In the genomic region with DNA sequence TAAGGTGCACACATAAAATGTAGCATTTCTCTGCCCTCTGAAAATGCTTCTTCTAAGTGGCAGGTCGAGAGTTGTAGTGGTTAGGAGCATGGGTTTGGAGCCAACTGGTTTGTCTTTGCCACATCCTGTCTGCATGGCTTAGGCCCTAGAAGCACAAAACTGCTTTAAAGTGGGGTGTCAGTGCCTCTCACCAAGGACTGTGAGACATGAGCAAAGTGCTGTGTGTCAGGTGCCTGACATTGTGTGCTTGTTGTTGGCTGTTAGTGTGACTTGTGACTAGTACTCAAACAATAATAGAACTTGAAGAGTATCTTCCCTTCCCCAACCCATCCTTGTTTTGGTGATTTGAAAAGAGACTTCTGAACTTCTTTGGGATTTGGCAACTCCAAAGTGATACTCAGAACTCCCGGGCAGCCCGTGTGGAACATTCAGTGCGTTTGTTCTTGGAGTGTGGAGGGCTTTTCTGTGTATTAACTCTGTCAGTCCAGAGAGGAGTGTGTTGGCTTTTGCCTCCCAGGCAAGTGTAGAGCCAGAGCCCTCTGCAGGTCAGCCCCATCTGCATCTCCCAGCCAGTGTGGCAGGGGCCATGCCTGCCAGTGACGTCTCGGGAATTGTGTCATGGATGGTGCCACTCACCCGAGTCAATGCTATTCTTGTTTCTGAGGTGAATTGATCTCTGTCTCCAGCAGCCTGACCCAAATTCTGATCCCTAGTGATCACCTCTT, we compare ENCODE assay signal across 8 cellular contexts. TPM values are rescaled to one million over a fixed set of nuclear protein-coding genes. Genes with fewer than 3 reads are reported as not detected.
DNase-seq lines count a peak whose midpoint lies in the region; ATAC-seq and TF ChIP-seq lines count a peak whose summit lies in the region.

No MANE protein-coding gene starts in this region.

- H3K36me3 Mint-ChIP-seq in activated T-helper 1 cell treated with anti-CD3 and anti-CD28 coated beads, Interleukin-12 subunit alpha, Interleukin-12 subunit beta, Interleukin-2, Interleukin-4 antibody, amounts not matched to agents 30 ng/mL and 10 ng/mL and 1 ng/mL, durations not matched to agents 14 hours and 24 hours and 36 hours (ENCODE audit: low read depth), result peaks cover 17% of the 10 kb centered on the region
- H3K36me3 Mint-ChIP-seq in nephron progenitor cell (ENCODE audit: low read depth), result peaks cover 17% of the 10 kb centered on the region

- no peak overlapping the region for H3K4me3 ChIP-seq in GM12875 (ENCODE audit: low read depth, low read length)
- H3K4me3 ChIP-seq in GM23248, result no peak overlapping the region

- no peak overlapping the region for H2AFZ ChIP-seq in GM23248

- H3K4me3 Mint-ChIP-seq in activated T-helper 1 cell treated with anti-CD3 and anti-CD28 coated beads, Interleukin-12 subunit alpha, Interleukin-12 subunit beta, Interleukin-2, Interleukin-4 antibody, amounts not matched to agents 30 ng/mL and 10 ng/mL and 1 ng/mL, durations not matched to agents 14 hours and 24 hours and 36 hours, result peak overlapping the region; percentile 6
- H3K4me3 Mint-ChIP-seq in nephron progenitor cell, result no peak overlapping the region

- no peaks in the 10 kb centered on the region for H3K36me3 ChIP-seq in GM23248 (ENCODE audit: low read depth)

- H3F3A ChIP-seq in GM23248 (ENCODE audit: insufficient read depth), result 0 out of 2 replicates have a peak, but pooled peaks cover 4% of the 10 kb centered on the region

- 0 out of 2 replicates have a peak, but pooled peaks have one; percentile 1 for TF ChIP-seq CTCF in GM12875 (IDR thresholded peaks at IDR 0.05; ENCODE audit: borderline replicate concordance, insufficient read depth, low read depth, low read length)
- TF ChIP-seq CTCF in nephron progenitor cell (IDR thresholded peaks at IDR 0.05), result no peak
- TF ChIP-seq CTCF in GM10248 (IDR thresholded peaks at IDR 0.05; ENCODE audit: control extremely low read depth, extremely low read depth, low read depth, missing control alignments), result no peak

- no peaks in the 10 kb centered on the region for H3K9me3 ChIP-seq in GM23248 (ENCODE audit: low read depth)

- H3K27me3 ChIP-seq in GM23248 (replicated peaks; ENCODE audit: insufficient read depth), result no peaks in the 10 kb centered on the region

- H3K4me2 ChIP-seq in GM23248 (ENCODE audit: unreplicated experiment), result no peak overlapping the region

- H3K79me2 ChIP-seq in GM23248 (ENCODE audit: insufficient read depth), result 0 out of 2 replicates have a peak, but pooled peaks cover 4% of the 10 kb centered on the region

- peak; percentile 43 for ATAC-seq in HG03432 (IDR thresholded peaks at IDR 0.05; ENCODE audit: unreplicated experiment)

- DNase-seq in activated T-helper 1 cell treated with anti-CD3 and anti-CD28 coated beads, Interleukin-12 subunit alpha, Interleukin-12 subunit beta, Interleukin-2, Interleukin-4 antibody, amounts not matched to agents 30 ng/mL and 10 ng/mL and 1 ng/mL, durations not matched to agents 14 hours and 24 hours and 36 hours (ENCODE audit: low spot score), result peak; percentile 49
- DNase-seq in nephron progenitor cell, result no peak
- no peak for DNase-seq in DMS153 treated with DMSO at 0.1 percent for 48 hours (lab: John Stamatoyannopoulos, UW; ENCODE audit: unreplicated experiment)
- DNase-seq in HEK293T (ENCODE audit: extremely low spot score), result no peak
- no peak for DNase-seq in GM10248 (ENCODE audit: extremely low spot score)
- no peak for DNase-seq in GM23248

- peaks cover 23% of the 10 kb centered on the region for H3K27me3 Mint-ChIP-seq in activated T-helper 1 cell treated with anti-CD3 and anti-CD28 coated beads, Interleukin-12 subunit alpha, Interleukin-12 subunit beta, Interleukin-2, Interleukin-4 antibody, amounts not matched to agents 30 ng/mL and 10 ng/mL and 1 ng/mL, durations not matched to agents 14 hours and 24 hours and 36 hours (ENCODE audit: insufficient read depth)
- no peaks in the 10 kb centered on the region for H3K27me3 Mint-ChIP-seq in nephron progenitor cell (ENCODE audit: low read depth, poor library complexity)

- peaks cover 45% of the 10 kb centered on the region for H3K4me1 Mint-ChIP-seq in activated T-helper 1 cell treated with anti-CD3 and anti-CD28 coated beads, Interleukin-12 subunit alpha, Interleukin-12 subunit beta, Interleukin-2, Interleukin-4 antibody, amounts not matched to agents 30 ng/mL and 10 ng/mL and 1 ng/mL, durations not matched to agents 14 hours and 24 hours and 36 hours (ENCODE audit: low read depth)
- peaks cover 23% of the 10 kb centered on the region for H3K4me1 Mint-ChIP-seq in nephron progenitor cell

- no peaks in the 10 kb centered on the region for H3K9me2 ChIP-seq in GM23248 (ENCODE audit: insufficient read depth)

- intact Hi-C loops in activated T-helper 1 cell treated with anti-CD3 and anti-CD28 coated beads, Interleukin-12 subunit alpha, Interleukin-12 subunit beta, Interleukin-2, Interleukin-4 antibody, amounts not matched to agents 30 ng/mL and 10 ng/mL and 1 ng/mL, durations not matched to agents 14 hours and 24 hours and 36 hours (cut with micrococcal nuclease), result loop anchor here (1.0 kb wide), 1 partner anchor 24 kb away; no protein-coding TSS in a partner anchor

- no peak overlapping the region for H3K27ac Mint-ChIP-seq in activated T-helper 1 cell treated with anti-CD3 and anti-CD28 coated beads, Interleukin-12 subunit alpha, Interleukin-12 subunit beta, Interleukin-2, Interleukin-4 antibody, amounts not matched to agents 30 ng/mL and 10 ng/mL and 1 ng/mL, durations not matched to agents 14 hours and 24 hours and 36 hours
- peak overlapping the region; percentile 76 for H3K27ac Mint-ChIP-seq in nephron progenitor cell

- 53 to 62% methylated on average over 7 of the region's 7 CpGs for WGBS in GM23248 (ENCODE audit: low coverage in 1 of 2, low lambda C conversion rate in 2 of 2, missing lambda C conversion rate in 2 of 2), 2 experiments

- H3K9ac ChIP-seq in GM23248, result no peak overlapping the region

- in situ Hi-C loops in GM23248 (cut with MboI), result no loop called here

- no peaks in the 10 kb centered on the region for H4K20me1 ChIP-seq in GM23248 (ENCODE audit: insufficient read depth)

- POLR2A ChIA-PET in HEK293T (lab: Yijun Ruan, JAX), result no interaction called here
- POLR2A ChIA-PET in GM10248 (lab: Yijun Ruan, JAX), result no interaction called here

- CTCF ChIA-PET in HEK293T (lab: Yijun Ruan, JAX) (no interaction called here), GM10248 (lab: Yijun Ruan, JAX) (interaction anchor here (1.0 kb wide), 1 partner anchor 12 kb away, joined by 5 read pairs; no protein-coding TSS in a partner anchor)

- H3K27ac ChIP-seq in GM23248, result no peak overlapping the region

- H3K4me1 ChIP-seq in GM23248 (ENCODE audit: insufficient read depth), result peaks cover 13% of the 10 kb centered on the region

- H3K9me3 Mint-ChIP-seq in activated T-helper 1 cell treated with anti-CD3 and anti-CD28 coated beads, Interleukin-12 subunit alpha, Interleukin-12 subunit beta, Interleukin-2, Interleukin-4 antibody, amounts not matched to agents 30 ng/mL and 10 ng/mL and 1 ng/mL, durations not matched to agents 14 hours and 24 hours and 36 hours, result no peaks in the 10 kb centered on the region
- H3K9me3 Mint-ChIP-seq in nephron progenitor cell, result no peaks in the 10 kb centered on the region

TF ChIP-seq in HEK293T, 16 proteins besides CTCF, POLR2A, EP300 and RAD21:
- TF ChIP-seq SP1 (IDR thresholded peaks at IDR 0.05) (no peak), SUZ12 (IDR thresholded peaks at IDR 0.05) (no peak), ELF4 (IDR thresholded peaks at IDR 0.05) (no peak), BHLHE40 (IDR thresholded peaks at IDR 0.05; ENCODE audit: borderline replicate concordance) (no peak), LEF1 (IDR thresholded peaks at IDR 0.05; ENCODE audit: borderline replicate concordance) (no peak), FOXA1 (IDR thresholded peaks at IDR 0.05) (no peak), NFRKB (IDR thresholded peaks at IDR 0.05) (no peak), L3MBTL2 (conservative IDR thresholded peaks at IDR 0.05) (no peak), FOXK2 (IDR thresholded peaks at IDR 0.05) (no peak), ZNF384 (IDR thresholded peaks at IDR 0.05) (no peak), TARDBP (IDR thresholded peaks at IDR 0.05) (no peak), HDGF (IDR thresholded peaks at IDR 0.05; ENCODE audit: borderline replicate concordance) (no peak), ARNT (IDR thresholded peaks at IDR 0.05) (no peak), FOXM1 (IDR thresholded peaks at IDR 0.05; ENCODE audit: borderline replicate concordance) (no peak), CTBP1 (IDR thresholded peaks at IDR 0.05; ENCODE audit: borderline replicate concordance) (no peak)
- TF ChIP-seq, protein P1, sequence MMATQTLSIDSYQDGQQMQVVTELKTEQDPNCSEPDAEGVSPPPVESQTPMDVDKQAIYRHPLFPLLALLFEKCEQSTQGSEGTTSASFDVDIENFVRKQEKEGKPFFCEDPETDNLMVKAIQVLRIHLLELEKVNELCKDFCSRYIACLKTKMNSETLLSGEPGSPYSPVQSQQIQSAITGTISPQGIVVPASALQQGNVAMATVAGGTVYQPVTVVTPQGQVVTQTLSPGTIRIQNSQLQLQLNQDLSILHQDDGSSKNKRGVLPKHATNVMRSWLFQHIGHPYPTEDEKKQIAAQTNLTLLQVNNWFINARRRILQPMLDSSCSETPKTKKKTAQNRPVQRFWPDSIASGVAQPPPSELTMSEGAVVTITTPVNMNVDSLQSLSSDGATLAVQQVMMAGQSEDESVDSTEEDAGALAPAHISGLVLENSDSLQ (IDR thresholded peaks at IDR 0.05), result no peak

RNA-seq across cellular contexts. Expression of a gene that starts 5.0 kb away (rescaled TPM):
- 25.8 and 26.2 TPM in 2 replicates for total RNA-seq in activated T-helper 1 cell treated with anti-CD3 and anti-CD28 coated beads, Interleukin-12 subunit alpha, Interleukin-12 subunit beta, Interleukin-2, Interleukin-4 antibody, amounts not matched to agents 30 ng/mL and 10 ng/mL and 1 ng/mL, durations not matched to agents 14 hours and 24 hours and 36 hours
- total RNA-seq in GM23248 (2014; rRNA removed; shearing (Covaris generic)), result 15.9 and 23.1 TPM in 2 replicates
- polyA plus RNA-seq in GM23248 (2016; fragmentation: Nextera tagmentation; extraction: Ambion mirVana), result 1.8 and 4.9 TPM in 2 replicates
